Comparison of ENCODE assay signal across 21 cellular contexts in the genomic region with DNA sequence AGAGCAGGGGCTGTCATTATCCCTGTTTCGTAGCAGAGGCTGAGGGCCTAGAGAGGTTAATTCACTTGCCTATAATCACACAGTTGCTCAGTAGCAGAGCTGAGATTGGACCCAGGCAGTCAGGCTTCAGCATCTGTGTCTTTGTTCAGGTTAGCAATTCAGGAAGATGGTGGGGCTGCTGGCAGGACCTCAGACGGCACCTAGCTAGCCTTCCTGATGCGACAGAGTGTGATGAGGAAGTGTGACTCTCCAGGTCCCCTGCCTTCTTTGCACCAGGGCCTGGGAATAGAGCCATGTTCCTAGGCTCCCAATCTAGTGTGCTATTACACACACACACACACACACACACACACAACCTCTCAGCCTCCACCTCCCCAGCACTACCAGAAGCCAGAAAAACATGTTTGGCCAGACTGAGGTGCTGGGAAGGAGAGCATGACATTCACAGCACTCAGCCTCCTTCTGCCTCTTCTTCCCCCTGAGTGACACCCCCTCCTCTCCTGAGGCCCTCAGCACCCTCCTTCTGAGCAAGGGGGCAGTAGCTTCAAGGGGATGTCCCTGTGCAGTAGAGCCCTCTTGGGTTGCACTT.
DNase-seq lines count a peak whose midpoint lies in the region; ATAC-seq and TF ChIP-seq lines count a peak whose summit lies in the region.
"Had no signal": no experiment of that assay in that cellular context is flagged by ENCODE, and none has a peak within 500 bp of the region (broad histone marks: within the 10 kb centered on the region; RNA-seq: fewer than 3 reads in every experiment).

No MANE protein-coding gene starts in this region.

- no peak overlapping the region for H3K27ac Mint-ChIP-seq in natural killer cell treated with Interleukin-12 subunit alpha and Interleukin-12 subunit beta and Interleukin-15 and Interleukin-18, amount 100 ng/mL, for 72 hours
- no peak overlapping the region for H3K27ac Mint-ChIP-seq in T-cell
- H3K27ac Mint-ChIP-seq: H9 had no signal

- TF ChIP-seq CTCF in C4-2B (conservative IDR thresholded peaks at IDR 0.05) (no peak), LNCaP clone FGC (IDR thresholded peaks at IDR 0.05; ENCODE audit: control insufficient read depth, extremely low read depth, insufficient read depth) (no peak)

- H3K27ac ChIP-seq in C4-2B = peak overlapping the region; percentile 3; the same call in 1 of the 2 replicates

- no peaks in the 10 kb centered on the region for H3K9me3 Mint-ChIP-seq in natural killer cell treated with Interleukin-12 subunit alpha and Interleukin-12 subunit beta and Interleukin-15 and Interleukin-18, amount 100 ng/mL, for 72 hours
- H3K9me3 Mint-ChIP-seq in T-cell = no peaks in the 10 kb centered on the region
- H3K9me3 Mint-ChIP-seq: H9 had no signal

- peak; percentile 30 for DNase-seq in LNCaP clone FGC (ENCODE audit: low read depth)
- peak; percentile 34 for DNase-seq in posterior vena cava (ENCODE audit: low spot score)
- no peak for DNase-seq in natural killer cell treated with Interleukin-12 subunit alpha and Interleukin-12 subunit beta and Interleukin-15 and Interleukin-18, amount 100 ng/mL, for 72 hours (ENCODE audit: low spot score)
- no peak for DNase-seq in T-cell
- DNase-seq in HEK293T (ENCODE audit: extremely low spot score) = no peak
- DNase-seq in G401 (ENCODE audit: low spot score) = no peak
- DNase-seq: AML-193, GF-D8, H9, KG1, NCI-H1105, NCI-H146, NCI-H2029 treated with DMSO at 0.1 percent for 48 hours, NCI-H2171, NCI-H345, NCI-H524 treated with DMSO at 0.1 percent for 48 hours, NCI-H82 had no signal

- H3K4me1 Mint-ChIP-seq in natural killer cell treated with Interleukin-12 subunit alpha and Interleukin-12 subunit beta and Interleukin-15 and Interleukin-18, amount 100 ng/mL, for 72 hours (ENCODE audit: low read depth in 2 of 2) = no peaks in the 10 kb centered on the region
- H3K4me1 Mint-ChIP-seq in T-cell = no peaks in the 10 kb centered on the region
- H3K4me1 Mint-ChIP-seq: CD14-positive monocyte had no signal

- H3K36me3 Mint-ChIP-seq in natural killer cell treated with Interleukin-12 subunit alpha and Interleukin-12 subunit beta and Interleukin-15 and Interleukin-18, amount 100 ng/mL, for 72 hours = no peaks in the 10 kb centered on the region
- no peaks in the 10 kb centered on the region for H3K36me3 Mint-ChIP-seq in T-cell
- H3K36me3 Mint-ChIP-seq: CD14-positive monocyte had no signal

- H3K27me3 Mint-ChIP-seq in natural killer cell treated with Interleukin-12 subunit alpha and Interleukin-12 subunit beta and Interleukin-15 and Interleukin-18, amount 100 ng/mL, for 72 hours = peaks cover 14 to 15% of the 10 kb centered on the region in 2 donors
- peaks cover 0 to 5% of the 10 kb centered on the region in 2 donors for H3K27me3 Mint-ChIP-seq in T-cell

- H3K4me3 ChIP-seq in LNCaP clone FGC (ENCODE audit: low read depth, low read length) = no peak overlapping the region

- intact Hi-C loops in posterior vena cava (cut with DNase I) = no loop called here

- CTCF ChIA-PET in T-cell (lab: Charles Lee) (interaction anchor here in 1 of 2 donors (0.6 kb wide), 1 partner anchor 13 kb away, joined by 3 read pairs; no protein-coding TSS in a partner anchor), HEK293T (lab: Yijun Ruan, JAX) (interaction anchor here (0.6 to 1.2 kb wide), 2 partner anchors 115 to 189 kb away, joined by 3 read pairs; no protein-coding TSS in a partner anchor)

- POLR2A ChIA-PET in T-cell (lab: Charles Lee) = no interaction called here
- POLR2A ChIA-PET in HEK293T (lab: Yijun Ruan, JAX) = no interaction called here

- in situ Hi-C loops in G401 (cut with HindIII; ENCODE audit: low sequenced_read_pairs) = no loop called here

- H3K4me3 Mint-ChIP-seq in natural killer cell treated with Interleukin-12 subunit alpha and Interleukin-12 subunit beta and Interleukin-15 and Interleukin-18, amount 100 ng/mL, for 72 hours = no peak overlapping the region
- no peak overlapping the region for H3K4me3 Mint-ChIP-seq in T-cell
- H3K4me3 Mint-ChIP-seq: CD14-positive monocyte, H9 had no signal

- peak; percentile 49 for ATAC-seq in esophagus mucosa
- ATAC-seq in natural killer cell treated with Interleukin-12 subunit alpha and Interleukin-12 subunit beta and Interleukin-15 and Interleukin-18, amount 100 ng/mL, for 72 hours = no peak
- ATAC-seq in T-cell (replicated peaks in 1 of 4) = no peak
- ATAC-seq: Right ventricle myocardium inferior had no signal

TF ChIP-seq in HEK293T, 16 proteins besides CTCF, POLR2A, EP300 and RAD21:
- TF ChIP-seq ARNT (IDR thresholded peaks at IDR 0.05) (no peak), SP1 (IDR thresholded peaks at IDR 0.05) (no peak), FOXA1 (IDR thresholded peaks at IDR 0.05) (no peak), FOXM1 (IDR thresholded peaks at IDR 0.05; ENCODE audit: borderline replicate concordance) (no peak), NFRKB (IDR thresholded peaks at IDR 0.05) (no peak), TARDBP (IDR thresholded peaks at IDR 0.05) (no peak), SUZ12 (IDR thresholded peaks at IDR 0.05) (no peak), ZNF384 (IDR thresholded peaks at IDR 0.05) (no peak), CTBP1 (IDR thresholded peaks at IDR 0.05; ENCODE audit: borderline replicate concordance) (no peak), LEF1 (IDR thresholded peaks at IDR 0.05; ENCODE audit: borderline replicate concordance) (no peak), FOXK2 (IDR thresholded peaks at IDR 0.05) (no peak), HDGF (IDR thresholded peaks at IDR 0.05; ENCODE audit: borderline replicate concordance) (no peak), ELF4 (IDR thresholded peaks at IDR 0.05) (no peak), PKNOX1 (IDR thresholded peaks at IDR 0.05) (no peak), L3MBTL2 (conservative IDR thresholded peaks at IDR 0.05) (no peak), BHLHE40 (IDR thresholded peaks at IDR 0.05; ENCODE audit: borderline replicate concordance) (no peak)

Comparison
In these comparisons a context has a peak if more than half of its experiments do, and no peak if none do; other contexts are left out.
1. DNase-seq: peak in LNCaP clone FGC (single experiment) and posterior vena cava (single experiment); none in natural killer cell treated with Interleukin-12 subunit alpha and Interleukin-12 subunit beta and Interleukin-15 and Interleukin-18, amount 100 ng/mL, for 72 hours (single experiment), T-cell (0 of 34), HEK293T (single experiment) and G401 (single experiment).